In the genomic region with DNA sequence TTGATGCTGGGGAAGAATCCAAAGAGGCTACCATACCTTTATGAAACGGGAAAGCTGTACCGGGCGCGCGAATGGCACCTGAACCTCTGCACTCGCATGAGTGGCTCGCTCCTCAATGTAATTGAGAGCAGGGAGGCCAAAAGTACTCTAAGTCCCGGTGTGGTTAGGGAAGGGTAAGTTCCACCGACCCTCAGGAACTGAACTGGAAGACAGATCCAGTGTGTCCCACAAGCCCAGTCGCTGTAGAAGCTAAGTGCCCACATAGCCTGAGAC, we compare ENCODE assay signal across 8 cellular contexts. TPM values are rescaled to one million over a fixed set of nuclear protein-coding genes. Genes with fewer than 3 reads are reported as not detected.
DNase-seq lines count a peak whose midpoint lies in the region; ATAC-seq and TF ChIP-seq lines count a peak whose summit lies in the region.

No MANE protein-coding gene starts in this region.

- no peak for TF ChIP-seq CTCF in esophagus muscularis mucosa (IDR thresholded peaks at IDR 0.05)
- no peak for TF ChIP-seq CTCF in osteoblast (IDR thresholded peaks at IDR 0.05; ENCODE audit: extremely low read depth, low read depth, low read length)

- H3K4me1 Mint-ChIP-seq in T-helper 17 cell: peaks cover 53% of the 10 kb centered on the region

- peaks cover 56% of the 10 kb centered on the region for H3K79me2 ChIP-seq in osteoblast (ENCODE audit: insufficient read depth, low read length)

- H4K20me1 ChIP-seq in osteoblast (ENCODE audit: insufficient read depth, low read length): peaks cover 41% of the 10 kb centered on the region

- H3K9me3 ChIP-seq in T-helper 17 cell (ENCODE audit: control insufficient read depth, low read length, poor library complexity, severe bottlenecking) (no peaks in the 10 kb centered on the region), esophagus muscularis mucosa (no peaks in the 10 kb centered on the region), osteoblast (ENCODE audit: low read depth, low read length) (no peaks in the 10 kb centered on the region)

- H3K27ac ChIP-seq in esophagus muscularis mucosa (replicated peaks in 1 of 4) (peak overlapping the region; percentile 95 to 99 (median 98)), osteoblast (ENCODE audit: low read depth, low read length) (no peak overlapping the region)

- H3K4me2 ChIP-seq in osteoblast (ENCODE audit: insufficient read depth, low read length): peak overlapping the region; percentile 96

- peak overlapping the region; percentile 97 for H3K4me3 Mint-ChIP-seq in T-helper 17 cell

- H3K27me3 ChIP-seq in esophagus muscularis mucosa (no peaks in the 10 kb centered on the region), osteoblast (ENCODE audit: insufficient read depth, low read length) (no peaks in the 10 kb centered on the region)

- no peaks in the 10 kb centered on the region for H3K27me3 Mint-ChIP-seq in T-helper 17 cell

- H3K4me1 ChIP-seq in esophagus muscularis mucosa: peaks cover 32 to 64% (median 59%) of the 10 kb centered on the region in 4 donors
- H3K4me1 ChIP-seq in osteoblast (ENCODE audit: insufficient read depth, low read length): peaks cover 29% of the 10 kb centered on the region

- intact Hi-C loops in esophagus muscularis mucosa (cut with DNase I): loop anchor here (2.0 to 5.0 kb wide), 3 partner anchors 56 to 124 kb away; a partner anchor contains a TSS

- WGBS in esophagus muscularis mucosa: 4% methylated on average over 10 of the region's 10 CpGs

- H3K36me3 ChIP-seq in esophagus muscularis mucosa: peaks cover 0 to 11% (median 2%) of the 10 kb centered on the region in 4 donors
- peaks cover 4% of the 10 kb centered on the region for H3K36me3 ChIP-seq in osteoblast (ENCODE audit: insufficient read depth, low read length)

- no peak for ATAC-seq in T-helper 17 cell
- ATAC-seq in GM21528 (IDR thresholded peaks at IDR 0.05; ENCODE audit: low FRiP score, unreplicated experiment): no peak
- ATAC-seq in HG03135 (IDR thresholded peaks at IDR 0.05; ENCODE audit: unreplicated experiment): no peak

- H2AFZ ChIP-seq in osteoblast (ENCODE audit: low read length): peak overlapping the region; percentile 36

- H3K4me3 ChIP-seq in esophagus muscularis mucosa: peak overlapping the region; percentile 93 to 99 (median 97)
- peak overlapping the region; percentile 83 for H3K4me3 ChIP-seq in osteoblast (ENCODE audit: insufficient read depth, low read length)

- DNase-seq in activated CD4-positive, alpha-beta T cell treated with anti-CD3 and anti-CD28 coated beads for 48 hours: peak; percentile 25
- DNase-seq in activated CD4-positive, alpha-beta T cell treated with anti-CD3 and anti-CD28 coated beads for 1 hour: no peak
- DNase-seq in T-helper 17 cell (no peak), esophagus muscularis mucosa (ENCODE audit: extremely low spot score) (no peak), osteoblast (ENCODE audit: insufficient read length, low spot score, missing footprints) (peak; percentile 64), kidney glomerular epithelial cell (lab: John Stamatoyannopoulos, UW) (no peak)

- TF ChIP-seq POLR2A in esophagus muscularis mucosa (IDR thresholded peaks at IDR 0.05; ENCODE audit: low read depth): no peak

- H3K36me3 Mint-ChIP-seq in T-helper 17 cell (ENCODE audit: low read depth): no peaks in the 10 kb centered on the region

- no peak for TF ChIP-seq EP300 in esophagus muscularis mucosa (IDR thresholded peaks at IDR 0.05)

- H3K27ac Mint-ChIP-seq in T-helper 17 cell: peak overlapping the region; percentile 99

RNA-seq across cellular contexts. Expression of a gene that starts 1.0 kb away (rescaled TPM):
- total RNA-seq in T-helper 17 cell: 10 to 100 TPM; 63.3 to 72.9 TPM
- 10 to 100 TPM; 21.9 to 30.5 (median 26.4) TPM for total RNA-seq in esophagus muscularis mucosa
- 9.7 and 11.6 TPM in 2 replicates for total RNA-seq in osteoblast

RNA-seq across cellular contexts. Expression of a gene that starts 24.8 kb away (rescaled TPM):
- 100 to 1,000 TPM; 120 to 157 TPM for total RNA-seq in T-helper 17 cell
- 10 to 100 TPM; 19.2 to 30.4 (median 26.2) TPM for total RNA-seq in esophagus muscularis mucosa
- 26.8 and 27.5 TPM in 2 replicates for total RNA-seq in osteoblast

RNA-seq across cellular contexts. Expression of a gene that starts 36.7 kb away (rescaled TPM):
- 100 to 1,000 TPM; 133 to 151 TPM for total RNA-seq in T-helper 17 cell
- 10 to 100 TPM; 12.5 to 20.4 (median 17.6) TPM for total RNA-seq in esophagus muscularis mucosa
- 4.7 and 6.8 TPM in 2 replicates for total RNA-seq in osteoblast

RNA-seq across cellular contexts. Expression of a gene that starts 41.6 kb away (rescaled TPM):
- total RNA-seq in T-helper 17 cell (10 to 100 TPM; 14.1 to 16.4 TPM), esophagus muscularis mucosa (100 to 1,000 TPM in 3 of 4 donors, 10 to 100 TPM in 1; 74.3 to 114 (median 104) TPM), osteoblast (96.3 and 99.0 TPM in 2 replicates)

RNA-seq across cellular contexts. Expression of a gene that starts 46.0 kb away (rescaled TPM):
- total RNA-seq in T-helper 17 cell (1 to 10 TPM; 4.5 to 6.0 TPM), esophagus muscularis mucosa (1 to 10 TPM; 2.9 to 7.6 (median 6.8) TPM), osteoblast (7.2 and 8.8 TPM in 2 replicates)

Comparison
In these comparisons a context has a peak if more than half of its experiments do, and no peak if none do; other contexts are left out.
1. DNase-seq: peak in activated CD4-positive, alpha-beta T cell treated with anti-CD3 and anti-CD28 coated beads for 48 hours (single experiment) and osteoblast (single experiment); none in activated CD4-positive, alpha-beta T cell treated with anti-CD3 and anti-CD28 coated beads for 1 hour (single experiment), T-helper 17 cell (0 of 3), esophagus muscularis mucosa (single experiment) and kidney glomerular epithelial cell (single experiment).
2. RNA of a gene that starts 36.7 kb away (total RNA-seq): 133 to 151 TPM in T-helper 17 cell; 12.5 to 20.4 TPM in esophagus muscularis mucosa and 4.7 to 6.8 TPM in osteoblast; every median in the first group is over 4 times any median in the second.